Comparison of ENCODE assay signal across 8 cellular contexts in the genomic region with DNA sequence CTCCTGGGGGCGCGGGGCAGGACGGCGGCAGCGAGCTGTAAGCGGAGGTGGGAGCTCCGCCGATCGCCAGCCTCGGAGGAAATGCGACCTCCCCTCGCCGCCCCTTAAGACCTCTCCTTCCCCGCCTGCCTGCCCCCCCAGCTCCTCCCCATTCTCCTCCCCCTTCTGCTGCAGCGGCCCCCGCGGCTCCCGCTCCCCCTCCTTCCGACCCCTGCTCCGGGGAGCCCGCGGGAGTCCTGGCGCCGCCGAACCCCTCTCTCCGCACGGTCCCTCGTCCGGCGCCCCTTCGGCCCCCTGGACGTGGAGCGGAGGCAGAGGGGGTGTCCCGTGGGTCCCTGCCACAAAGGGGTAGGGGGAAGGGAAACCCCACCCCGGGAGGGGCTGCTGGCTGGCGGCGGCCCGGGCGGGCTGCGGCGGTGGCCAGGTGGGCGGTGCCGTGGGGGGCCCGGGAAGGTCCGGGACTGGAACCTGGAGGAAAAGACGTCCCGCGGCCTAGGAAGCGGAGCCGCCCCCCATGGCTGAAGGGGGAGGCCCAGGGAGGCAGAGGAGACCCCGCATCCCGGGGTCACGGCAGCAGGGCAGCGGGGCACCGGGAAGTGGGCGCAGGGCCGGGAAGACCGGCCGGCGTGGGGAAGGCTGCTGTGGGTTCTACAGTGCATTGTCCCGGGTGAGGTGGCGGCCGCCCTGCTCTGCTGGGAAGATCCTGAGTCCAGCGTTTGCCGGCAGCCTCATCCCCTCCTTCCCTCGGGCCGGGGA. TPM values are rescaled to one million over a fixed set of nuclear protein-coding genes. Genes with fewer than 3 reads are reported as not detected.
DNase-seq lines count a peak whose midpoint lies in the region; ATAC-seq, FAIRE-seq and TF ChIP-seq lines count a peak whose summit lies in the region.

A gene with protein sequence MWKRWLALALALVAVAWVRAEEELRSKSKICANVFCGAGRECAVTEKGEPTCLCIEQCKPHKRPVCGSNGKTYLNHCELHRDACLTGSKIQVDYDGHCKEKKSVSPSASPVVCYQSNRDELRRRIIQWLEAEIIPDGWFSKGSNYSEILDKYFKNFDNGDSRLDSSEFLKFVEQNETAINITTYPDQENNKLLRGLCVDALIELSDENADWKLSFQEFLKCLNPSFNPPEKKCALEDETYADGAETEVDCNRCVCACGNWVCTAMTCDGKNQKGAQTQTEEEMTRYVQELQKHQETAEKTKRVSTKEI (minus strand): TSS at position 79 of the 756 bp plus-strand sequence. CDS start 246 bp downstream, outside the sequence.

- TF ChIP-seq POLR2A in A549 (IDR thresholded peaks at IDR 0.05; ENCODE audit: low read length) (peak; percentile 72), adrenal gland (IDR thresholded peaks at IDR 0.05) (peak; percentile 62 to 73)

- H3K4me2 ChIP-seq in A549, result peak within 1 kb of the TSS; percentile 75

- CTCF ChIA-PET in A549 (lab: Yijun Ruan, JAX), result interaction anchor here (0.7 to 15.9 kb wide), 4 partner anchors 20 to 624 kb away, joined by 3 to 157 read pairs (median 20); no protein-coding TSS in a partner anchor

- no peak for DNase-seq in A549 (ENCODE audit: low read depth in 1 of 2, low spot score in 1 of 2)
- DNase-seq in HFF-Myc (ENCODE audit: extremely low read depth, low read depth), result no peak
- DNase-seq in adrenal gland, result peak; percentile 60 to 84 (median 66)
- peak; percentile 76 for DNase-seq in left ventricle myocardium inferior
- peak in 8 of 10 donors; percentile 16 to 87 (median 31) for DNase-seq in posterior cingulate gyrus
- DNase-seq in SIG-M5 (lab: John Stamatoyannopoulos, UW), result no peak
- no peak for DNase-seq in NCI-H524 (lab: John Stamatoyannopoulos, UW)
- DNase-seq in NCI-H1048 (lab: John Stamatoyannopoulos, UW), result no peak

- no peak for TF ChIP-seq EP300 in A549 (IDR thresholded peaks at IDR 0.05)

- peak within 1 kb of the TSS; percentile 80 to 94 for H3K27ac ChIP-seq in A549
- peak within 1 kb of the TSS; percentile 67 to 91 (median 86) for H3K27ac ChIP-seq in adrenal gland
- H3K27ac ChIP-seq in left ventricle myocardium inferior (replicated peaks), result peak within 1 kb of the TSS; percentile 98

- H3K27me3 ChIP-seq in adrenal gland, result no peaks in the 10 kb centered on the region
- no peaks in the 10 kb centered on the region for H3K27me3 ChIP-seq in left ventricle myocardium inferior (ENCODE audit: low read depth)

- no peak for TF ChIP-seq CTCF in A549 (IDR thresholded peaks at IDR 0.05)
- TF ChIP-seq CTCF in HFF-Myc (IDR thresholded peaks at IDR 0.05; ENCODE audit: low read depth, low read length, missing control alignments), result no peak
- no peak for TF ChIP-seq CTCF in adrenal gland (IDR thresholded peaks at IDR 0.05)
- no peak for TF ChIP-seq CTCF in left ventricle myocardium inferior (IDR thresholded peaks at IDR 0.05; ENCODE audit: borderline replicate concordance)

- H3K4me3 ChIP-seq in A549 (peak within 1 kb of the TSS; percentile 81), HFF-Myc (replicated peaks; ENCODE audit: low read depth, low read length) (peak within 1 kb of the TSS; percentile 76), adrenal gland (peak within 1 kb of the TSS; percentile 43 to 98 (median 82)), left ventricle myocardium inferior (peak within 1 kb of the TSS; percentile 86)

- no peaks in the 10 kb centered on the region for H3K9me3 ChIP-seq in A549
- no peaks in the 10 kb centered on the region for H3K9me3 ChIP-seq in adrenal gland (replicated peaks in 1 of 3)
- no peaks in the 10 kb centered on the region for H3K9me3 ChIP-seq in left ventricle myocardium inferior (replicated peaks)

- intact Hi-C loops in adrenal gland (cut with DNase I) (loop anchor here in 1 of 2 donors (5.0 kb wide), 1 partner anchor 101 kb away; no protein-coding TSS in a partner anchor), left ventricle myocardium inferior (cut with micrococcal nuclease) (no loop called here), posterior cingulate gyrus (cut with DNase I) (no loop called here)

- 87% methylated on average over 33 of the region's 67 CpGs for WGBS in A549 (ENCODE audit: missing lambda C conversion rate)
- 5 to 10% (median 6%) methylated on average over 23 to 67 of the region's 67 CpGs for WGBS in adrenal gland, 4 donors

- ATAC-seq in A549, result peak in 1 of 2 experiments; percentile 2; a peak in 2 of 6 replicates

- H3K36me3 ChIP-seq in adrenal gland (replicated peaks in 1 of 2) (peaks cover 0 to 5% of the 10 kb centered on the region in 2 donors), left ventricle myocardium inferior (peaks cover 14% of the 10 kb centered on the region)

- POLR2A ChIA-PET in A549 (lab: Yijun Ruan, JAX), result interaction anchor here (0.5 to 1.1 kb wide), 5 partner anchors 9 to 108 kb away, joined by 3 to 7 read pairs (median 4); a partner anchor contains a TSS

- TF ChIP-seq RAD21 in A549 (conservative IDR thresholded peaks at IDR 0.05 in 1 of 2, IDR thresholded peaks at IDR 0.05 in 1 of 2), result no peak

- peaks cover 21% of the 10 kb centered on the region for H3K4me1 ChIP-seq in A549
- peaks cover 24 to 38% of the 10 kb centered on the region in 2 donors for H3K4me1 ChIP-seq in adrenal gland (replicated peaks in 1 of 2)
- H3K4me1 ChIP-seq in left ventricle myocardium inferior, result peaks cover 56% of the 10 kb centered on the region

- no peak for FAIRE-seq in A549 (lab: Jason Lieb, UNC)

TF ChIP-seq in A549, 52 proteins besides CTCF, POLR2A, EP300 and RAD21:
- TF ChIP-seq ZC3H11A (IDR thresholded peaks at IDR 0.05), result no peak
- TF ChIP-seq JUN (IDR thresholded peaks at IDR 0.05), result peak in 1 of 2 experiments; percentile 17; a peak in 2 of 5 replicates
TF ChIP-seq in A549: peak in this region for 1.

RNA-seq across cellular contexts. Expression of the gene that starts here (rescaled TPM):
- polyA plus RNA-seq in A549 (2011; rRNA removed), result 57.7 and 84.7 TPM in 2 replicates
- polyA plus RNA-seq in A549 (2012; cell fraction: cytosol; rRNA removed), result 33.0 and 40.2 TPM in 2 replicates
- 37.2 and 50.3 TPM in 2 replicates for polyA plus RNA-seq in A549 (2012; cell fraction: nucleus; rRNA removed)
- 115 to 119 TPM (median 118 TPM) in 3 replicates for polyA plus RNA-seq in A549 (2017; fragmentation: RNase III; extraction: RNeasy Plus Mini Kit Qiagen cat#74134 plus additional on column Dnase treatment)
- 63.4 and 78.2 TPM in 2 replicates for polyA minus RNA-seq in A549 (2011; rRNA and poly(A)+ RNA removed)
- 100 to 1,000 TPM; 295 to 625 (median 369) TPM for total RNA-seq in adrenal gland
- polyA plus RNA-seq in adrenal gland, result 100 to 1,000 TPM in 1 of 3 donors, 10 to 100 TPM in 2; 45.6 to 176 (median 64.2) TPM
- 243 TPM for total RNA-seq in left ventricle myocardium inferior

Comparison
In these comparisons a context has a peak if more than half of its experiments do, and no peak if none do; other contexts are left out.
1. DNase-seq: peak in adrenal gland (7 of 7), left ventricle myocardium inferior (single experiment) and posterior cingulate gyrus (8 of 10); none in A549 (0 of 2), HFF-Myc (single experiment), SIG-M5 (single experiment), NCI-H524 (0 of 2) and NCI-H1048 (single experiment).
2. Peak in every context shown above with its lines, with median percentiles within 50 percentile points of each other: H3K27ac ChIP-seq and H3K4me3 ChIP-seq.